2 cellular contexts compared by ENCODE assay signal in genomic region chr6:63348836-63349235, GRCh38.
TF ChIP-seq lines count a peak whose summit lies in the region.

No MANE protein-coding gene starts in this region.

TF ChIP-seq in HCT116, 20 proteins besides CTCF, POLR2A, EP300 and RAD21:
- no peak for TF ChIP-seq EGR1 (IDR thresholded peaks at IDR 0.05; ENCODE audit: low read depth)
- no peak for TF ChIP-seq TCF7L2 (IDR thresholded peaks at IDR 0.05; ENCODE audit: borderline replicate concordance, extremely low read depth, insufficient read depth, insufficient read length)
- TF ChIP-seq FOSL1 (IDR thresholded peaks at IDR 0.05; ENCODE audit: low read depth), result no peak
- no peak for TF ChIP-seq EZH2 (IDR thresholded peaks at IDR 0.05)
- no peak for TF ChIP-seq SRF (IDR thresholded peaks at IDR 0.05; ENCODE audit: low read depth)
- no peak for TF ChIP-seq ELF1 (IDR thresholded peaks at IDR 0.05; ENCODE audit: borderline replicate concordance, low read depth)
- TF ChIP-seq EZH2phosphoT487 (IDR thresholded peaks at IDR 0.05; ENCODE audit: borderline replicate concordance), result no peak
- TF ChIP-seq JUND (IDR thresholded peaks at IDR 0.05), result no peak
- no peak for TF ChIP-seq ZBTB33 (IDR thresholded peaks at IDR 0.05; ENCODE audit: extremely low read depth, insufficient replicate concordance, low read length)
- no peak for TF ChIP-seq POLR2AphosphoS5 (IDR thresholded peaks at IDR 0.05; ENCODE audit: low read depth, low read length)
- TF ChIP-seq YY1 (IDR thresholded peaks at IDR 0.05; ENCODE audit: extremely low read depth, insufficient replicate concordance, low read depth, low read length), result no peak
- no peak for TF ChIP-seq ATF3 (IDR thresholded peaks at IDR 0.05)
- no peak for TF ChIP-seq CEBPB (IDR thresholded peaks at IDR 0.05; ENCODE audit: low read depth)
- TF ChIP-seq CBX3 (IDR thresholded peaks at IDR 0.05; ENCODE audit: low read depth), result no peak

TF ChIP-seq in endothelial cell of umbilical vein, 7 proteins besides CTCF, POLR2A, EP300 and RAD21:
- TF ChIP-seq GATA2 (IDR thresholded peaks at IDR 0.05; ENCODE audit: insufficient read depth, insufficient read length, low read depth, low read length) (no peak), POLR2AphosphoS5 (IDR thresholded peaks at IDR 0.05; ENCODE audit: insufficient read depth, low read depth, low read length) (no peak), JUN (IDR thresholded peaks at IDR 0.05; ENCODE audit: borderline replicate concordance, insufficient read depth, insufficient read length, low read depth) (no peak)
